1 cellular context compared by ENCODE assay signal in genomic region chr3:48429416-48430358, GRCh38.
TF ChIP-seq lines count a peak whose summit lies in the region.

TSS of gene PLXNB1 (minus strand) at chr3:48430086. CDS start at chr3:48424611, 5,475 bp downstream.

TF ChIP-seq in WTC11, 78 proteins besides CTCF, POLR2A, EP300 and RAD21 (continued from another document and continues in another):
- TF ChIP-seq, protein P1, sequence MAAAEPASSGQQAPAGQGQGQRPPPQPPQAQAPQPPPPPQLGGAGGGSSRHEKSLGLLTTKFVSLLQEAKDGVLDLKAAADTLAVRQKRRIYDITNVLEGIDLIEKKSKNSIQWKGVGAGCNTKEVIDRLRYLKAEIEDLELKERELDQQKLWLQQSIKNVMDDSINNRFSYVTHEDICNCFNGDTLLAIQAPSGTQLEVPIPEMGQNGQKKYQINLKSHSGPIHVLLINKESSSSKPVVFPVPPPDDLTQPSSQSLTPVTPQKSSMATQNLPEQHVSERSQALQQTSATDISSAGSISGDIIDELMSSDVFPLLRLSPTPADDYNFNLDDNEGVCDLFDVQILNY (CRISPR knock-in tag; IDR thresholded peaks at IDR 0.05), result 0 out of 2 replicates have a peak, but pooled peaks have one; percentile 26
- no peak for TF ChIP-seq NR2C2 (CRISPR knock-in tag; IDR thresholded peaks at IDR 0.05)
- no peak for TF ChIP-seq ESRRA (CRISPR knock-in tag; IDR thresholded peaks at IDR 0.05; ENCODE audit: borderline replicate concordance)
- no peak for TF ChIP-seq ZNF671 (CRISPR knock-in tag; IDR thresholded peaks at IDR 0.05)
- TF ChIP-seq GTF2I (CRISPR knock-in tag; conservative IDR thresholded peaks at IDR 0.05), result no peak
- no peak for TF ChIP-seq ELF4 (CRISPR knock-in tag; IDR thresholded peaks at IDR 0.05; ENCODE audit: low read depth)
- no peak; the same call in 1 of the 2 replicates for TF ChIP-seq FOXP1 (CRISPR knock-in tag; IDR thresholded peaks at IDR 0.05; ENCODE audit: borderline replicate concordance)
- no peak for TF ChIP-seq NFYB (CRISPR knock-in tag; conservative IDR thresholded peaks at IDR 0.05; ENCODE audit: low read depth)
- TF ChIP-seq MXD4 (CRISPR knock-in tag; IDR thresholded peaks at IDR 0.05; ENCODE audit: borderline replicate concordance), result no peak
- TF ChIP-seq SOX15 (CRISPR knock-in tag; IDR thresholded peaks at IDR 0.05), result no peak
- TF ChIP-seq PRRX2 (CRISPR knock-in tag; IDR thresholded peaks at IDR 0.05), result no peak
- TF ChIP-seq SMAD4 (CRISPR knock-in tag; IDR thresholded peaks at IDR 0.05), result no peak
- no peak for TF ChIP-seq RORB (CRISPR knock-in tag; IDR thresholded peaks at IDR 0.05)
- TF ChIP-seq ZNF416 (CRISPR knock-in tag; IDR thresholded peaks at IDR 0.05), result no peak
- TF ChIP-seq, protein P2, sequence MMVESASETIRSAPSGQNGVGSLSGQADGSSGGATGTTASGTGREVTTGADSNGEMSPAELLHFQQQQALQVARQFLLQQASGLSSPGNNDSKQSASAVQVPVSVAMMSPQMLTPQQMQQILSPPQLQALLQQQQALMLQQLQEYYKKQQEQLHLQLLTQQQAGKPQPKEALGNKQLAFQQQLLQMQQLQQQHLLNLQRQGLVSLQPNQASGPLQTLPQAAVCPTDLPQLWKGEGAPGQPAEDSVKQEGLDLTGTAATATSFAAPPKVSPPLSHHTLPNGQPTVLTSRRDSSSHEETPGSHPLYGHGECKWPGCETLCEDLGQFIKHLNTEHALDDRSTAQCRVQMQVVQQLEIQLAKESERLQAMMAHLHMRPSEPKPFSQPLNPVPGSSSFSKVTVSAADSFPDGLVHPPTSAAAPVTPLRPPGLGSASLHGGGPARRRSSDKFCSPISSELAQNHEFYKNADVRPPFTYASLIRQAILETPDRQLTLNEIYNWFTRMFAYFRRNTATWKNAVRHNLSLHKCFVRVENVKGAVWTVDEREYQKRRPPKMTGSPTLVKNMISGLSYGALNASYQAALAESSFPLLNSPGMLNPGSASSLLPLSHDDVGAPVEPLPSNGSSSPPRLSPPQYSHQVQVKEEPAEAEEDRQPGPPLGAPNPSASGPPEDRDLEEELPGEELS (CRISPR knock-in tag; IDR thresholded peaks at IDR 0.05), result 0 out of 2 replicates have a peak, but pooled peaks have one; percentile 29
- TF ChIP-seq FOXK1 (CRISPR knock-in tag; IDR thresholded peaks at IDR 0.05), result peak; percentile 59
- TF ChIP-seq ARID4B (CRISPR knock-in tag; IDR thresholded peaks at IDR 0.05; ENCODE audit: borderline replicate concordance), result no peak; the same call in 1 of the 2 replicates
- no peak for TF ChIP-seq ATF1 (CRISPR knock-in tag; IDR thresholded peaks at IDR 0.05)
- no peak; the same call in 1 of the 2 replicates for TF ChIP-seq TP53 (CRISPR knock-in tag; IDR thresholded peaks at IDR 0.05)
- TF ChIP-seq HMGXB4 (CRISPR knock-in tag; IDR thresholded peaks at IDR 0.05), result no peak
- no peak for TF ChIP-seq NFATC4 (CRISPR knock-in tag; IDR thresholded peaks at IDR 0.05)
- no peak for TF ChIP-seq ATF6 (CRISPR knock-in tag; IDR thresholded peaks at IDR 0.05)
- TF ChIP-seq, protein P3, sequence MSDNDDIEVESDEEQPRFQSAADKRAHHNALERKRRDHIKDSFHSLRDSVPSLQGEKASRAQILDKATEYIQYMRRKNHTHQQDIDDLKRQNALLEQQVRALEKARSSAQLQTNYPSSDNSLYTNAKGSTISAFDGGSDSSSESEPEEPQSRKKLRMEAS (CRISPR knock-in tag; IDR thresholded peaks at IDR 0.05), result peak; percentile 73
- no peak for TF ChIP-seq SMAD3 (CRISPR knock-in tag; IDR thresholded peaks at IDR 0.05; ENCODE audit: borderline replicate concordance)
- peak; percentile 61; the same call in 1 of the 2 replicates for TF ChIP-seq NFE2L1 (CRISPR knock-in tag; IDR thresholded peaks at IDR 0.05)
- TF ChIP-seq, protein P4, sequence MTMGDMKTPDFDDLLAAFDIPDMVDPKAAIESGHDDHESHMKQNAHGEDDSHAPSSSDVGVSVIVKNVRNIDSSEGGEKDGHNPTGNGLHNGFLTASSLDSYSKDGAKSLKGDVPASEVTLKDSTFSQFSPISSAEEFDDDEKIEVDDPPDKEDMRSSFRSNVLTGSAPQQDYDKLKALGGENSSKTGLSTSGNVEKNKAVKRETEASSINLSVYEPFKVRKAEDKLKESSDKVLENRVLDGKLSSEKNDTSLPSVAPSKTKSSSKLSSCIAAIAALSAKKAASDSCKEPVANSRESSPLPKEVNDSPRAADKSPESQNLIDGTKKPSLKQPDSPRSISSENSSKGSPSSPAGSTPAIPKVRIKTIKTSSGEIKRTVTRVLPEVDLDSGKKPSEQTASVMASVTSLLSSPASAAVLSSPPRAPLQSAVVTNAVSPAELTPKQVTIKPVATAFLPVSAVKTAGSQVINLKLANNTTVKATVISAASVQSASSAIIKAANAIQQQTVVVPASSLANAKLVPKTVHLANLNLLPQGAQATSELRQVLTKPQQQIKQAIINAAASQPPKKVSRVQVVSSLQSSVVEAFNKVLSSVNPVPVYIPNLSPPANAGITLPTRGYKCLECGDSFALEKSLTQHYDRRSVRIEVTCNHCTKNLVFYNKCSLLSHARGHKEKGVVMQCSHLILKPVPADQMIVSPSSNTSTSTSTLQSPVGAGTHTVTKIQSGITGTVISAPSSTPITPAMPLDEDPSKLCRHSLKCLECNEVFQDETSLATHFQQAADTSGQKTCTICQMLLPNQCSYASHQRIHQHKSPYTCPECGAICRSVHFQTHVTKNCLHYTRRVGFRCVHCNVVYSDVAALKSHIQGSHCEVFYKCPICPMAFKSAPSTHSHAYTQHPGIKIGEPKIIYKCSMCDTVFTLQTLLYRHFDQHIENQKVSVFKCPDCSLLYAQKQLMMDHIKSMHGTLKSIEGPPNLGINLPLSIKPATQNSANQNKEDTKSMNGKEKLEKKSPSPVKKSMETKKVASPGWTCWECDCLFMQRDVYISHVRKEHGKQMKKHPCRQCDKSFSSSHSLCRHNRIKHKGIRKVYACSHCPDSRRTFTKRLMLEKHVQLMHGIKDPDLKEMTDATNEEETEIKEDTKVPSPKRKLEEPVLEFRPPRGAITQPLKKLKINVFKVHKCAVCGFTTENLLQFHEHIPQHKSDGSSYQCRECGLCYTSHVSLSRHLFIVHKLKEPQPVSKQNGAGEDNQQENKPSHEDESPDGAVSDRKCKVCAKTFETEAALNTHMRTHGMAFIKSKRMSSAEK (CRISPR knock-in tag; IDR thresholded peaks at IDR 0.05; ENCODE audit: borderline replicate concordance), result no peak
- TF ChIP-seq FOXJ3 (CRISPR knock-in tag; IDR thresholded peaks at IDR 0.05; ENCODE audit: borderline replicate concordance), result no peak
- no peak for TF ChIP-seq TEAD4 (CRISPR knock-in tag; IDR thresholded peaks at IDR 0.05)
- no peak for TF ChIP-seq CBFB (CRISPR knock-in tag; IDR thresholded peaks at IDR 0.05; ENCODE audit: low read depth)
- peak; percentile 86 for TF ChIP-seq SP1 (CRISPR knock-in tag; conservative IDR thresholded peaks at IDR 0.05)
- no peak; the same call in 1 of the 2 replicates for TF ChIP-seq NR3C1 (CRISPR knock-in tag; conservative IDR thresholded peaks at IDR 0.05; ENCODE audit: low read depth)
- no peak for TF ChIP-seq ZNF425 (CRISPR knock-in tag; conservative IDR thresholded peaks at IDR 0.05)
- TF ChIP-seq ERG (CRISPR knock-in tag; IDR thresholded peaks at IDR 0.05), result no peak
- no peak for TF ChIP-seq ZNF121 (CRISPR knock-in tag; IDR thresholded peaks at IDR 0.05)
- TF ChIP-seq ATF2 (CRISPR knock-in tag; IDR thresholded peaks at IDR 0.05; ENCODE audit: borderline replicate concordance, low read depth), result no peak
